ENCODE assay signal across 8 cellular contexts in genomic region chr11:130916238-130916855, GRCh38.
DNase-seq lines count a peak whose midpoint lies in the region; ATAC-seq and TF ChIP-seq lines count a peak whose summit lies in the region.

TSS of gene SNX19 (minus strand) at chr11:130916479. CDS start at chr11:130915939, 540 bp downstream.

- TF ChIP-seq CTCF in AG09309 (IDR thresholded peaks at IDR 0.05; ENCODE audit: control insufficient read depth, insufficient read depth, low read depth, low read length, missing control alignments): peak; percentile 70

- peak; percentile 91 for ATAC-seq in GM18870 (IDR thresholded peaks at IDR 0.05; ENCODE audit: unreplicated experiment)
- peak; percentile 99 for ATAC-seq in HG03108 (IDR thresholded peaks at IDR 0.05; ENCODE audit: unreplicated experiment)

- peak within 1 kb of the TSS; percentile 62 for H3K27ac ChIP-seq in caudate nucleus (ENCODE audit: low read depth, low read length)

- H3K4me3 ChIP-seq in AG09309 (ENCODE audit: control insufficient read depth, low read depth, low read length): peak within 1 kb of the TSS; percentile 73

- DNase-seq in AG09309 (ENCODE audit: low read depth) (peak; percentile 53), NCI-H2171 treated with DMSO at 0.1 percent for 48 hours (lab: John Stamatoyannopoulos, UW) (peak; percentile 57), caudate nucleus (lab: John Stamatoyannopoulos, UW) (peak in 60 of 61 donors; percentile 20 to 94 (median 85)), inferior parietal cortex (ENCODE audit: extremely low spot score) (peak; percentile 91)
- peak; percentile 75 to 89 (median 84) for DNase-seq in activated CD4-positive, CD25-positive, alpha-beta regulatory T cell (lab: John Stamatoyannopoulos, UW)
- peak; percentile 81 to 82 for DNase-seq in stimulated activated CD4-positive, alpha-beta T cell treated with anti-CD3 and anti-CD28 coated beads, Interleukin-12 subunit alpha, Interleukin-12 subunit beta, amount 100 ng/mL, for 24 hours (ENCODE audit: low read depth in 2 of 2)

Comparison
In these comparisons a context has a peak if more than half of its experiments do, and no peak if none do; other contexts are left out.
1. Peak in every context shown above with its lines: DNase-seq, ATAC-seq, H3K4me3 ChIP-seq and H3K27ac ChIP-seq.